1 cellular context compared by ENCODE assay signal in the genomic region with DNA sequence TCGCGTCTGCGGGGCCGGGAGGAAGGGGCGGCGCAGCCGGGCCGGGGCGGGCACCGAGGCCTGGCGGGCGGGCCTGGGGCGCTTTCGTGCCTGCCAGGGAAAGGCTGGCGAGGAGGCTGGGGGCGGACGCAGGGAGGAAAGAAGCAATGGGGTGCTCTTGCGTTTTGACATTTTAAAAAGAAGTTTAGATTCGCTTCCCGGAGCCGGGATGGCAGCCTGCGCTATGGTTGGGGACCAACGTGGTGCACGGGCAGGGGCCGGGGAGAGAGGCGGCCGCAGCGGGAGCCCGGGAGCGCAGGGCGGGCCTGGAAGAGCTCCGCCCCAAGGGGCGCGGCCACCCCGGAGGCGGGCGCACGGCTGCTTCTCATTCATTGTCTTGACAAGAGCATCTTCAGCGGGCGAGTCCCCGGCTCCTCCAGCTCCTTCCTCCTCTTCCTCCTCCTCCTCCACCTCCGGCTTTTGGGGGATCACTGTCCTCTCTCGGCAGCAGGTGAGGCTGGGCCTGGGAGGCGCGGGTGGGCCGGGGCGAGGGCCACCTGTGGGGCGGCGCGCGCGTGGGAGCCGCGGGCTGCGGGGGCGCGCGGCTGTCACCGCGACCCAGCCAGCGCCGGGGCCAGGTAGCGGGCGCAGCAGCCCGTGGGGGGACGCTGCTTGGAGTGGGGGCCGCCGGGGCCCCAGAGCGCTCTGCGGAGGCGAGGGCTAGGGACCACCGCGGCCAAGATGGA.
A peak's percentile ranks its signal among the peaks of the same experiment; 100 is the strongest.
TF ChIP-seq lines count a peak whose summit lies in the region.

A gene (plus strand): TSS at position 367 of the 725 bp plus-strand sequence. CDS start 1,608 bp downstream, outside the sequence.

TF ChIP-seq in HepG2, 621 proteins besides CTCF, POLR2A, EP300 and RAD21 (continued from another document and continues in another):
- TF ChIP-seq, protein P1, sequence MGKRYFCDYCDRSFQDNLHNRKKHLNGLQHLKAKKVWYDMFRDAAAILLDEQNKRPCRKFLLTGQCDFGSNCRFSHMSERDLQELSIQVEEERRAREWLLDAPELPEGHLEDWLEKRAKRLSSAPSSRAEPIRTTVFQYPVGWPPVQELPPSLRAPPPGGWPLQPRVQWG (CRISPR knock-in tag; IDR thresholded peaks at IDR 0.05; ENCODE audit: borderline replicate concordance, low read depth) = no peak
- TF ChIP-seq SETDB1 (CRISPR knock-in tag; IDR thresholded peaks at IDR 0.05; ENCODE audit: borderline replicate concordance) = no peak
- no peak for TF ChIP-seq RARG (CRISPR knock-in tag; IDR thresholded peaks at IDR 0.05; ENCODE audit: low read depth)
- TF ChIP-seq, protein P2, sequence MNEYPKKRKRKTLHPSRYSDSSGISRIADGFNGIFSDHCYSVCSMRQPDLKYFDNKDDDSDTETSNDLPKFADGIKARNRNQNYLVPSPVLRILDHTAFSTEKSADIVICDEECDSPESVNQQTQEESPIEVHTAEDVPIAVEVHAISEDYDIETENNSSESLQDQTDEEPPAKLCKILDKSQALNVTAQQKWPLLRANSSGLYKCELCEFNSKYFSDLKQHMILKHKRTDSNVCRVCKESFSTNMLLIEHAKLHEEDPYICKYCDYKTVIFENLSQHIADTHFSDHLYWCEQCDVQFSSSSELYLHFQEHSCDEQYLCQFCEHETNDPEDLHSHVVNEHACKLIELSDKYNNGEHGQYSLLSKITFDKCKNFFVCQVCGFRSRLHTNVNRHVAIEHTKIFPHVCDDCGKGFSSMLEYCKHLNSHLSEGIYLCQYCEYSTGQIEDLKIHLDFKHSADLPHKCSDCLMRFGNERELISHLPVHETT (CRISPR knock-in tag; conservative IDR thresholded peaks at IDR 0.05) = 0 out of 2 replicates have a peak, but pooled peaks have one; percentile 15
- TF ChIP-seq KDM5B (CRISPR knock-in tag; IDR thresholded peaks at IDR 0.05; ENCODE audit: borderline replicate concordance) = no peak; the same call in 1 of the 2 replicates
- TF ChIP-seq ZNF564 (CRISPR knock-in tag; IDR thresholded peaks at IDR 0.05) = peak; percentile 66; the same call in 1 of the 2 replicates
- TF ChIP-seq, protein P3, sequence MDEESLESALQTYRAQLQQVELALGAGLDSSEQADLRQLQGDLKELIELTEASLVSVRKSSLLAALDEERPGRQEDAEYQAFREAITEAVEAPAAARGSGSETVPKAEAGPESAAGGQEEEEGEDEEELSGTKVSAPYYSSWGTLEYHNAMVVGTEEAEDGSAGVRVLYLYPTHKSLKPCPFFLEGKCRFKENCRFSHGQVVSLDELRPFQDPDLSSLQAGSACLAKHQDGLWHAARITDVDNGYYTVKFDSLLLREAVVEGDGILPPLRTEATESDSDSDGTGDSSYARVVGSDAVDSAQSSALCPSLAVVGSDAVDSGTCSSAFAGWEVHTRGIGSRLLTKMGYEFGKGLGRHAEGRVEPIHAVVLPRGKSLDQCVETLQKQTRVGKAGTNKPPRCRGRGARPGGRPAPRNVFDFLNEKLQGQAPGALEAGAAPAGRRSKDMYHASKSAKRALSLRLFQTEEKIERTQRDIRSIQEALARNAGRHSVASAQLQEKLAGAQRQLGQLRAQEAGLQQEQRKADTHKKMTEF (CRISPR knock-in tag; IDR thresholded peaks at IDR 0.05) = peak; percentile 61; the same call in 1 of the 2 replicates
- TF ChIP-seq, protein P4, sequence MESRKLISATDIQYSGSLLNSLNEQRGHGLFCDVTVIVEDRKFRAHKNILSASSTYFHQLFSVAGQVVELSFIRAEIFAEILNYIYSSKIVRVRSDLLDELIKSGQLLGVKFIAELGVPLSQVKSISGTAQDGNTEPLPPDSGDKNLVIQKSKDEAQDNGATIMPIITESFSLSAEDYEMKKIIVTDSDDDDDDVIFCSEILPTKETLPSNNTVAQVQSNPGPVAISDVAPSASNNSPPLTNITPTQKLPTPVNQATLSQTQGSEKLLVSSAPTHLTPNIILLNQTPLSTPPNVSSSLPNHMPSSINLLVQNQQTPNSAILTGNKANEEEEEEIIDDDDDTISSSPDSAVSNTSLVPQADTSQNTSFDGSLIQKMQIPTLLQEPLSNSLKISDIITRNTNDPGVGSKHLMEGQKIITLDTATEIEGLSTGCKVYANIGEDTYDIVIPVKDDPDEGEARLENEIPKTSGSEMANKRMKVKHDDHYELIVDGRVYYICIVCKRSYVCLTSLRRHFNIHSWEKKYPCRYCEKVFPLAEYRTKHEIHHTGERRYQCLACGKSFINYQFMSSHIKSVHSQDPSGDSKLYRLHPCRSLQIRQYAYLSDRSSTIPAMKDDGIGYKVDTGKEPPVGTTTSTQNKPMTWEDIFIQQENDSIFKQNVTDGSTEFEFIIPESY (CRISPR knock-in tag; IDR thresholded peaks at IDR 0.05) = no peak
- TF ChIP-seq, protein P5, sequence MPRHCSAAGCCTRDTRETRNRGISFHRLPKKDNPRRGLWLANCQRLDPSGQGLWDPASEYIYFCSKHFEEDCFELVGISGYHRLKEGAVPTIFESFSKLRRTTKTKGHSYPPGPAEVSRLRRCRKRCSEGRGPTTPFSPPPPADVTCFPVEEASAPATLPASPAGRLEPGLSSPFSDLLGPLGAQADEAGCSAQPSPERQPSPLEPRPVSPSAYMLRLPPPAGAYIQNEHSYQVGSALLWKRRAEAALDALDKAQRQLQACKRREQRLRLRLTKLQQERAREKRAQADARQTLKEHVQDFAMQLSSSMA (CRISPR knock-in tag; IDR thresholded peaks at IDR 0.05) = peak; percentile 55; the same call in 1 of the 2 replicates
- no peak for TF ChIP-seq SMARCC2 (IDR thresholded peaks at IDR 0.05)
- TF ChIP-seq YEATS4 (CRISPR knock-in tag; IDR thresholded peaks at IDR 0.05; ENCODE audit: borderline replicate concordance) = peak; percentile 45; the same call in 1 of the 2 replicates
- no peak for TF ChIP-seq ZFP37 (CRISPR knock-in tag; IDR thresholded peaks at IDR 0.05; ENCODE audit: borderline replicate concordance)
- TF ChIP-seq ZSCAN31 (CRISPR knock-in tag; IDR thresholded peaks at IDR 0.05; ENCODE audit: low read depth) = 0 out of 2 replicates have a peak, but pooled peaks have one; percentile 40
- TF ChIP-seq, protein P6, sequence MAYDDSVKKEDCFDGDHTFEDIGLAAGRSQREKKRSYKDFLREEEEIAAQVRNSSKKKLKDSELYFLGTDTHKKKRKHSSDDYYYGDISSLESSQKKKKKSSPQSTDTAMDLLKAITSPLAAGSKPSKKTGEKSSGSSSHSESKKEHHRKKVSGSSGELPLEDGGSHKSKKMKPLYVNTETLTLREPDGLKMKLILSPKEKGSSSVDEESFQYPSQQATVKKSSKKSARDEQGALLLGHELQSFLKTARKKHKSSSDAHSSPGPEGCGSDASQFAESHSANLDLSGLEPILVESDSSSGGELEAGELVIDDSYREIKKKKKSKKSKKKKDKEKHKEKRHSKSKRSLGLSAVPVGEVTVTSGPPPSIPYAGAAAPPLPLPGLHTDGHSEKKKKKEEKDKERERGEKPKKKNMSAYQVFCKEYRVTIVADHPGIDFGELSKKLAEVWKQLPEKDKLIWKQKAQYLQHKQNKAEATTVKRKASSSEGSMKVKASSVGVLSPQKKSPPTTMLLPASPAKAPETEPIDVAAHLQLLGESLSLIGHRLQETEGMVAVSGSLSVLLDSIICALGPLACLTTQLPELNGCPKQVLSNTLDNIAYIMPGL (CRISPR knock-in tag; IDR thresholded peaks at IDR 0.05; ENCODE audit: borderline replicate concordance in 1 of 2, low read depth in 1 of 2) = peak; percentile 37 to 55; a peak in 2 of 4 replicates
- no peak for TF ChIP-seq TCF12 (IDR thresholded peaks at IDR 0.05)
- no peak for TF ChIP-seq TCF12 (CRISPR knock-in tag; IDR thresholded peaks at IDR 0.05)
- peak; percentile 58 for TF ChIP-seq TBX2 (CRISPR knock-in tag; IDR thresholded peaks at IDR 0.05; ENCODE audit: borderline replicate concordance)
- TF ChIP-seq DPF2 (CRISPR knock-in tag; IDR thresholded peaks at IDR 0.05; ENCODE audit: borderline replicate concordance, low read depth) = no peak
- TF ChIP-seq ZEB1 (IDR thresholded peaks at IDR 0.05; ENCODE audit: insufficient replicate concordance, low read depth) = no peak
- no peak for TF ChIP-seq ZNF543 (CRISPR knock-in tag; IDR thresholded peaks at IDR 0.05)
- TF ChIP-seq SP5 (CRISPR knock-in tag; IDR thresholded peaks at IDR 0.05; ENCODE audit: borderline replicate concordance, low read depth) = peak; percentile 65
- TF ChIP-seq, protein P7, sequence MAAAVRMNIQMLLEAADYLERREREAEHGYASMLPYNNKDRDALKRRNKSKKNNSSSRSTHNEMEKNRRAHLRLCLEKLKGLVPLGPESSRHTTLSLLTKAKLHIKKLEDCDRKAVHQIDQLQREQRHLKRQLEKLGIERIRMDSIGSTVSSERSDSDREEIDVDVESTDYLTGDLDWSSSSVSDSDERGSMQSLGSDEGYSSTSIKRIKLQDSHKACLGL (CRISPR knock-in tag; IDR thresholded peaks at IDR 0.05) = peak; percentile 36; the same call in 1 of the 2 replicates
- no peak for TF ChIP-seq PTBP1 (IDR thresholded peaks at IDR 0.05; ENCODE audit: low read depth, low read length, poor library complexity, severe bottlenecking)
- TF ChIP-seq ELF4 (CRISPR knock-in tag; IDR thresholded peaks at IDR 0.05; ENCODE audit: borderline replicate concordance) = no peak
- no peak for TF ChIP-seq ZNF616 (CRISPR knock-in tag; IDR thresholded peaks at IDR 0.05; ENCODE audit: low read depth)
- TF ChIP-seq RAD51 (IDR thresholded peaks at IDR 0.05; ENCODE audit: borderline replicate concordance) = no peak
- peak; percentile 19; the same call in 1 of the 2 replicates for TF ChIP-seq HOXA3 (CRISPR knock-in tag; IDR thresholded peaks at IDR 0.05)
- TF ChIP-seq ZNF207 (IDR thresholded peaks at IDR 0.05; ENCODE audit: borderline replicate concordance) = no peak
- TF ChIP-seq ZNF772 (CRISPR knock-in tag; IDR thresholded peaks at IDR 0.05) = peak; percentile 77; the same call in 1 of the 2 replicates
- TF ChIP-seq ZNF263 (CRISPR knock-in tag; IDR thresholded peaks at IDR 0.05) = peak; percentile 18; the same call in 1 of the 2 replicates
- TF ChIP-seq NFKB2 (CRISPR knock-in tag; IDR thresholded peaks at IDR 0.05; ENCODE audit: borderline replicate concordance) = peak; percentile 41; the same call in 1 of the 2 replicates
- TF ChIP-seq ZSCAN12 (CRISPR knock-in tag; IDR thresholded peaks at IDR 0.05) = peak; percentile 87; the same call in 1 of the 2 replicates
- TF ChIP-seq, protein P8, sequence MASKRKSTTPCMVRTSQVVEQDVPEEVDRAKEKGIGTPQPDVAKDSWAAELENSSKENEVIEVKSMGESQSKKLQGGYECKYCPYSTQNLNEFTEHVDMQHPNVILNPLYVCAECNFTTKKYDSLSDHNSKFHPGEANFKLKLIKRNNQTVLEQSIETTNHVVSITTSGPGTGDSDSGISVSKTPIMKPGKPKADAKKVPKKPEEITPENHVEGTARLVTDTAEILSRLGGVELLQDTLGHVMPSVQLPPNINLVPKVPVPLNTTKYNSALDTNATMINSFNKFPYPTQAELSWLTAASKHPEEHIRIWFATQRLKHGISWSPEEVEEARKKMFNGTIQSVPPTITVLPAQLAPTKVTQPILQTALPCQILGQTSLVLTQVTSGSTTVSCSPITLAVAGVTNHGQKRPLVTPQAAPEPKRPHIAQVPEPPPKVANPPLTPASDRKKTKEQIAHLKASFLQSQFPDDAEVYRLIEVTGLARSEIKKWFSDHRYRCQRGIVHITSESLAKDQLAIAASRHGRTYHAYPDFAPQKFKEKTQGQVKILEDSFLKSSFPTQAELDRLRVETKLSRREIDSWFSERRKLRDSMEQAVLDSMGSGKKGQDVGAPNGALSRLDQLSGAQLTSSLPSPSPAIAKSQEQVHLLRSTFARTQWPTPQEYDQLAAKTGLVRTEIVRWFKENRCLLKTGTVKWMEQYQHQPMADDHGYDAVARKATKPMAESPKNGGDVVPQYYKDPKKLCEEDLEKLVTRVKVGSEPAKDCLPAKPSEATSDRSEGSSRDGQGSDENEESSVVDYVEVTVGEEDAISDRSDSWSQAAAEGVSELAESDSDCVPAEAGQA (IDR thresholded peaks at IDR 0.05; ENCODE audit: low read depth) = no peak
- TF ChIP-seq, protein P8 (CRISPR knock-in tag; IDR thresholded peaks at IDR 0.05; ENCODE audit: borderline replicate concordance) = 0 out of 2 replicates have a peak, but pooled peaks have one; percentile 47
- no peak; the same call in 1 of the 2 replicates for TF ChIP-seq ZNF235 (CRISPR knock-in tag; IDR thresholded peaks at IDR 0.05; ENCODE audit: borderline replicate concordance)
- TF ChIP-seq, protein P9, sequence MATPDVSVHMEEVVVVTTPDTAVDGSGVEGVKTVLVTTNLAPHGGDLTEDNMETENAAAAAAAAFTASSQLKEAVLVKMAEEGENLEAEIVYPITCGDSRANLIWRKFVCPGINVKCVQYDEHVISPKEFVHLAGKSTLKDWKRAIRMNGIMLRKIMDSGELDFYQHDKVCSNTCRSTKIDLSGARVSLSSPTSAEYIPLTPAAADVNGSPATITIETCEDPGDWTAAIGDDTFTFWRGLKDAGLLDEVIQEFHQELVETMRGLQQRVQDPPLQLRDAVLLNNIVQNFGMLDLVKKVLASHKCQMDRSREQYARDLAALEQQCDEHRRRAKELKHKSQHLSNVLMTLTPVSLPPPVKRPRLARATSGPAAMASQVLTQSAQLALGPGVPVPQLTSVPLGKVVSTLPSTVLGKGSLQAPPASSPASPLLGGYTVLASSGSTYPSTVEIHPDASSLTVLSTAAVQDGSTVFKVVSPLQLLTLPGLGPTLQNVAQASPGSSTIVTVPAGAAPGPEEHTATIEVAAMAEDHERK (CRISPR knock-in tag; IDR thresholded peaks at IDR 0.05; ENCODE audit: low read depth) = no peak
- TF ChIP-seq, protein P10, sequence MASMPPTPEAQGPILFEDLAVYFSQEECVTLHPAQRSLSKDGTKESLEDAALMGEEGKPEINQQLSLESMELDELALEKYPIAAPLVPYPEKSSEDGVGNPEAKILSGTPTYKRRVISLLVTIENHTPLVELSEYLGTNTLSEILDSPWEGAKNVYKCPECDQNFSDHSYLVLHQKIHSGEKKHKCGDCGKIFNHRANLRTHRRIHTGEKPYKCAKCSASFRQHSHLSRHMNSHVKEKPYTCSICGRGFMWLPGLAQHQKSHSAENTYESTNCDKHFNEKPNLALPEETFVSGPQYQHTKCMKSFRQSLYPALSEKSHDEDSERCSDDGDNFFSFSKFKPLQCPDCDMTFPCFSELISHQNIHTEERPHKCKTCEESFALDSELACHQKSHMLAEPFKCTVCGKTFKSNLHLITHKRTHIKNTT (CRISPR knock-in tag; IDR thresholded peaks at IDR 0.05) = no peak
- TF ChIP-seq ZNF3 (CRISPR knock-in tag; IDR thresholded peaks at IDR 0.05) = no peak
- no peak for TF ChIP-seq PHF5A (CRISPR knock-in tag; IDR thresholded peaks at IDR 0.05; ENCODE audit: low read depth, unreplicated experiment)
